ENCODE assay signal across 16 cellular contexts in genomic region chr1:65150583-65151263, GRCh38. TPM values are rescaled to one million over a fixed set of nuclear protein-coding genes. Genes with fewer than 3 reads are reported as not detected.
DNase-seq lines count a peak whose midpoint lies in the region; ATAC-seq, FAIRE-seq and TF ChIP-seq lines count a peak whose summit lies in the region.
"Had no signal": no experiment of that assay in that cellular context is flagged by ENCODE, and none has a peak within 500 bp of the region (broad histone marks: within the 10 kb centered on the region; RNA-seq: fewer than 3 reads in every experiment).

No MANE protein-coding gene starts in this region.

- H4K8ac ChIP-seq in trophoblast cell (ENCODE audit: low read depth, low read length), result no peak overlapping the region

- H3K9ac ChIP-seq in ES-I3 (ENCODE audit: low read depth, low read length) (peak overlapping the region; percentile 60; the same call in 1 of the 2 replicates), kidney (ENCODE audit: low read length in 2 of 2) (peak overlapping the region in 1 of 2 donors; percentile 89), trophoblast cell (ENCODE audit: low read length) (no peak overlapping the region)

- H3K27me3 Mint-ChIP-seq in activated T-helper 1 cell treated with anti-CD3 and anti-CD28 coated beads, Interleukin-12 subunit alpha, Interleukin-12 subunit beta, Interleukin-2, Interleukin-4 antibody, amounts not matched to agents 30 ng/mL and 10 ng/mL and 1 ng/mL, durations not matched to agents 14 hours and 24 hours and 36 hours (ENCODE audit: insufficient read depth), result peaks cover 7% of the 10 kb centered on the region

- ATAC-seq in HG03135 (IDR thresholded peaks at IDR 0.05; ENCODE audit: unreplicated experiment) (no peak), HG02642 (IDR thresholded peaks at IDR 0.05; ENCODE audit: poor library complexity, unreplicated experiment) (no peak)
- ATAC-seq: esophagus mucosa had no signal

- H3K27ac Mint-ChIP-seq in activated T-helper 1 cell treated with anti-CD3 and anti-CD28 coated beads, Interleukin-12 subunit alpha, Interleukin-12 subunit beta, Interleukin-2, Interleukin-4 antibody, amounts not matched to agents 30 ng/mL and 10 ng/mL and 1 ng/mL, durations not matched to agents 14 hours and 24 hours and 36 hours, result no peak overlapping the region
- H3K27ac Mint-ChIP-seq: activated naive CD4-positive, alpha-beta T cell treated with anti-CD3 and anti-CD28 coated beads for 36 hours; CD4-positive, alpha-beta T cell; stimulated activated naive CD8-positive, alpha-beta T cell treated with anti-CD3 and anti-CD28 coated beads, Interleukin-15, Interleukin-2, amounts not matched to agents 100 ng/mL and 50 ng/mL, for 24 hours had no signal

- no peak overlapping the region for H4K12ac ChIP-seq in trophoblast cell (ENCODE audit: low read depth, low read length)

- no peak overlapping the region for H3K18ac ChIP-seq in trophoblast cell (ENCODE audit: low read length)

- H3K23ac ChIP-seq in trophoblast cell (ENCODE audit: low read length), result no peak overlapping the region

- H2AFZ ChIP-seq in ACC112 (ENCODE audit: low read length, unreplicated experiment) (no peak overlapping the region), trophoblast cell (ENCODE audit: insufficient read depth, low read length, poor library complexity) (no peak overlapping the region)

- WGBS in trophoblast cell (ENCODE audit: extremely low coverage, insufficient coverage, insufficient read length), result no CpG with 5 or more reads among the region's 23 CpGs

- H3K9me3 ChIP-seq in ES-I3 (ENCODE audit: control insufficient read depth, insufficient read depth, low read length) (no peaks in the 10 kb centered on the region), kidney (ENCODE audit: control insufficient read depth in 1 of 2, low read length in 2 of 2) (no peaks in the 10 kb centered on the region), trophoblast cell (ENCODE audit: insufficient read depth, low read depth, low read length) (peaks cover 4% of the 10 kb centered on the region)

- H3K36me3 Mint-ChIP-seq in activated T-helper 1 cell treated with anti-CD3 and anti-CD28 coated beads, Interleukin-12 subunit alpha, Interleukin-12 subunit beta, Interleukin-2, Interleukin-4 antibody, amounts not matched to agents 30 ng/mL and 10 ng/mL and 1 ng/mL, durations not matched to agents 14 hours and 24 hours and 36 hours (ENCODE audit: low read depth), result peaks cover 29% of the 10 kb centered on the region

- H3K4ac ChIP-seq in trophoblast cell (ENCODE audit: low read depth, low read length), result no peak overlapping the region

- H3K27ac ChIP-seq in ACC112 (ENCODE audit: low read depth, low read length) (no peak overlapping the region), kidney (ENCODE audit: low read depth in 2 of 2, low read length in 2 of 2) (peak overlapping the region; percentile 78 to 81), trophoblast cell (ENCODE audit: low read depth, low read length) (no peak overlapping the region)

- peak overlapping the region; percentile 57 for H3K4me3 Mint-ChIP-seq in activated T-helper 1 cell treated with anti-CD3 and anti-CD28 coated beads, Interleukin-12 subunit alpha, Interleukin-12 subunit beta, Interleukin-2, Interleukin-4 antibody, amounts not matched to agents 30 ng/mL and 10 ng/mL and 1 ng/mL, durations not matched to agents 14 hours and 24 hours and 36 hours
- H3K4me3 Mint-ChIP-seq: activated naive CD4-positive, alpha-beta T cell treated with anti-CD3 and anti-CD28 coated beads for 36 hours had no signal

- intact Hi-C loops in activated T-helper 1 cell treated with anti-CD3 and anti-CD28 coated beads, Interleukin-12 subunit alpha, Interleukin-12 subunit beta, Interleukin-2, Interleukin-4 antibody, amounts not matched to agents 30 ng/mL and 10 ng/mL and 1 ng/mL, durations not matched to agents 14 hours and 24 hours and 36 hours (cut with micrococcal nuclease), result no loop called here
- intact Hi-C loops in kidney (cut with DNase I), result no loop called here

- H3K79me2 ChIP-seq in ACC112 (ENCODE audit: control insufficient read depth, insufficient read depth, low read length, unreplicated experiment) (peaks cover 75% of the 10 kb centered on the region), trophoblast cell (ENCODE audit: control insufficient read depth, insufficient read depth, low read length, poor library complexity) (no peaks in the 10 kb centered on the region)

- no peak overlapping the region for H2BK5ac ChIP-seq in trophoblast cell (ENCODE audit: low read depth, low read length, poor library complexity)

- no peak overlapping the region for H2AK5ac ChIP-seq in trophoblast cell (ENCODE audit: low read length)

- H3K9me3 Mint-ChIP-seq in activated T-helper 1 cell treated with anti-CD3 and anti-CD28 coated beads, Interleukin-12 subunit alpha, Interleukin-12 subunit beta, Interleukin-2, Interleukin-4 antibody, amounts not matched to agents 30 ng/mL and 10 ng/mL and 1 ng/mL, durations not matched to agents 14 hours and 24 hours and 36 hours, result no peaks in the 10 kb centered on the region
- H3K9me3 Mint-ChIP-seq: activated naive CD4-positive, alpha-beta T cell treated with anti-CD3 and anti-CD28 coated beads for 36 hours; CD4-positive, alpha-beta T cell; stimulated activated naive CD8-positive, alpha-beta T cell treated with anti-CD3 and anti-CD28 coated beads, Interleukin-15, Interleukin-2, amounts not matched to agents 100 ng/mL and 50 ng/mL, for 24 hours had no signal

- FAIRE-seq in kidney (lab: Jason Lieb, UNC), result no peak

- H4K91ac ChIP-seq in trophoblast cell (ENCODE audit: low read depth, low read length), result no peak overlapping the region

- peaks cover 61% of the 10 kb centered on the region for H3K4me1 Mint-ChIP-seq in activated T-helper 1 cell treated with anti-CD3 and anti-CD28 coated beads, Interleukin-12 subunit alpha, Interleukin-12 subunit beta, Interleukin-2, Interleukin-4 antibody, amounts not matched to agents 30 ng/mL and 10 ng/mL and 1 ng/mL, durations not matched to agents 14 hours and 24 hours and 36 hours (ENCODE audit: low read depth)

- H3K14ac ChIP-seq in trophoblast cell (ENCODE audit: low read length), result no peak overlapping the region

- no peak overlapping the region for H3K4me2 ChIP-seq in trophoblast cell (ENCODE audit: low read length)

- no peak overlapping the region for H2BK12ac ChIP-seq in trophoblast cell (ENCODE audit: low read length)

- H3K4me3 ChIP-seq in ACC112 (ENCODE audit: low read depth, low read length), result peak overlapping the region; percentile 91; the same call in 1 of the 2 replicates
- H3K4me3 ChIP-seq in kidney (ENCODE audit: low read length in 2 of 2), result peak overlapping the region; percentile 72 to 84
- H3K4me3 ChIP-seq in trophoblast cell (ENCODE audit: low read depth, low read length), result no peak overlapping the region

- H3K4me1 ChIP-seq in ACC112 (ENCODE audit: control insufficient read depth, insufficient read depth, low read length, unreplicated experiment) (peaks cover 10% of the 10 kb centered on the region), ES-I3 (ENCODE audit: insufficient read depth, low read length) (peaks cover 27% of the 10 kb centered on the region), kidney (ENCODE audit: control insufficient read depth in 1 of 2, insufficient read depth in 1 of 2, low read depth in 1 of 2, low read length in 2 of 2) (peaks cover 0 to 2% of the 10 kb centered on the region in 2 donors), trophoblast cell (ENCODE audit: control insufficient read depth in 1 of 2, insufficient read depth in 2 of 2, low read length in 2 of 2) (peaks cover 0 to 2% of the 10 kb centered on the region in 2 experiments)

- H3K27me3 ChIP-seq in ACC112 (ENCODE audit: insufficient read depth, low read length) (no peaks in the 10 kb centered on the region), trophoblast cell (ENCODE audit: insufficient read depth, low read length) (peaks cover 29% of the 10 kb centered on the region)

- H3K36me3 ChIP-seq in ACC112 (ENCODE audit: insufficient read depth, low read length), result no peaks in the 10 kb centered on the region
- H3K36me3 ChIP-seq in ES-I3 (ENCODE audit: insufficient read depth, low read length), result no peaks in the 10 kb centered on the region; the same call in 1 of the 2 replicates
- no peaks in the 10 kb centered on the region for H3K36me3 ChIP-seq in kidney (ENCODE audit: control insufficient read depth in 1 of 2, insufficient read depth in 2 of 2, low read length in 2 of 2)
- no peaks in the 10 kb centered on the region for H3K36me3 ChIP-seq in trophoblast cell (ENCODE audit: control insufficient read depth in 1 of 2, insufficient read depth in 2 of 2, low read length in 2 of 2)

- no peak overlapping the region for H2BK120ac ChIP-seq in trophoblast cell (ENCODE audit: insufficient read depth, low read length, poor library complexity)

- no peak for TF ChIP-seq CTCF in kidney (IDR thresholded peaks at IDR 0.05; ENCODE audit: borderline replicate concordance, extremely low read depth, insufficient read depth)

- DNase-seq in activated T-helper 1 cell treated with anti-CD3 and anti-CD28 coated beads, Interleukin-12 subunit alpha, Interleukin-12 subunit beta, Interleukin-2, Interleukin-4 antibody, amounts not matched to agents 30 ng/mL and 10 ng/mL and 1 ng/mL, durations not matched to agents 14 hours and 24 hours and 36 hours (ENCODE audit: low spot score), result no peak
- DNase-seq in kidney (peak; percentile 18), trophoblast cell (no peak), NCI-H2227 treated with DMSO at 0.1 percent for 48 hours (lab: John Stamatoyannopoulos, UW) (no peak)
- DNase-seq: activated CD4-positive, alpha-beta T cell treated with anti-CD3 and anti-CD28 coated beads, Interleukin-2, amount 50 U/mL, for 1 hour; activated naive CD4-positive, alpha-beta T cell treated with anti-CD3 and anti-CD28 coated beads for 36 hours; CD4-positive, alpha-beta T cell; midbrain; NCI-H187 treated with DMSO at 0.1 percent for 48 hours; SW 1271 had no signal

- no peaks in the 10 kb centered on the region for H3K79me1 ChIP-seq in trophoblast cell (ENCODE audit: low read length)

RNA-seq across cellular contexts. Expression of gene AK4, which starts 2.7 kb away (rescaled TPM):
- 108 TPM in 2 replicates for total RNA-seq in activated T-helper 1 cell treated with anti-CD3 and anti-CD28 coated beads, Interleukin-12 subunit alpha, Interleukin-12 subunit beta, Interleukin-2, Interleukin-4 antibody, amounts not matched to agents 30 ng/mL and 10 ng/mL and 1 ng/mL, durations not matched to agents 14 hours and 24 hours and 36 hours
- total RNA-seq in kidney, result 47.6 TPM
- 131 TPM for polyA plus RNA-seq in kidney (ENCODE audit: insufficient read depth, low read depth, low replicate concordance)
- 8.2 and 9.8 TPM in 2 replicates for polyA plus RNA-seq in trophoblast cell (2013)

Comparison
In these comparisons a context has a peak if more than half of its experiments do, and no peak if none do; other contexts are left out.
1. H3K27ac ChIP-seq: peak in kidney (2 of 2); none in ACC112 (single experiment) and trophoblast cell (single experiment).